In the genomic region with DNA sequence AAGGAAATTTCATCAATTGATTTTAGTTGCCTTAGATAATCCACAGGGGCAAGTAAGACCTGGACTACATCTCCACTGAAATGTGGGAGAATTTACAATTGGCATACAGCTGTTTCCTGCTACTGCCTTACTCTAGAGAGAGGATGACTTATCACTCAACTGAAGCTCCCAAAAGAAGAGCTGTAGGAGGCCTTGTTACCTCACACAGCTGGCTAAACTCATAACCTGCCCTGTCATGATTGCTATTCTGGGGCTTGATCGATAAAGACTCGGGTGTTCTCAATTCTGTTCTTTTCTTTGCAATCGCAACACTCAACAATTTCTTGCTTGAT, we compare ENCODE assay signal across 8 cellular contexts.
DNase-seq lines count a peak whose midpoint lies in the region; ATAC-seq and TF ChIP-seq lines count a peak whose summit lies in the region.

No MANE protein-coding gene starts in this region.

- H3K9ac ChIP-seq in DND-41 (ENCODE audit: low read depth, low read length), result peak overlapping the region; percentile 59

- no peaks in the 10 kb centered on the region for H3K36me3 Mint-ChIP-seq in mesothelial cell of epicardium

- peaks cover 87% of the 10 kb centered on the region for H3K4me1 ChIP-seq in DND-41 (ENCODE audit: insufficient read depth, low read length)

- intact Hi-C loops in Right ventricle myocardium superior (cut with DNase I), result no loop called here

- H3K27me3 Mint-ChIP-seq in mesothelial cell of epicardium (ENCODE audit: low read depth), result no peaks in the 10 kb centered on the region

- peak overlapping the region; percentile 93 for H3K27ac ChIP-seq in DND-41 (ENCODE audit: low read length)
- H3K27ac ChIP-seq in coronary artery, result no peak overlapping the region

- TF ChIP-seq CTCF in DND-41 (IDR thresholded peaks at IDR 0.05; ENCODE audit: borderline replicate concordance, extremely low read depth, low read length, poor library complexity, severe bottlenecking), result no peak
- no peak for TF ChIP-seq CTCF in coronary artery (IDR thresholded peaks at IDR 0.05)
- TF ChIP-seq CTCF in mesothelial cell of epicardium (IDR thresholded peaks at IDR 0.05; ENCODE audit: unreplicated experiment), result no peak

- no peaks in the 10 kb centered on the region for H4K20me1 ChIP-seq in DND-41 (ENCODE audit: insufficient read depth, low read length)

- no peaks in the 10 kb centered on the region for H3K9me3 Mint-ChIP-seq in mesothelial cell of epicardium

- H3K27ac Mint-ChIP-seq in mesothelial cell of epicardium, result no peak overlapping the region

- ATAC-seq in DND-41 (ENCODE audit: insufficient read depth, low read depth), result peak; percentile 32
- ATAC-seq in GM19395 (IDR thresholded peaks at IDR 0.05; ENCODE audit: unreplicated experiment), result peak; percentile 21
- peak; percentile 21 for ATAC-seq in HG03378 (IDR thresholded peaks at IDR 0.05; ENCODE audit: unreplicated experiment)
- ATAC-seq in Right ventricle myocardium superior (ENCODE audit: poor library complexity), result no peak

- H3K9me3 ChIP-seq in DND-41 (ENCODE audit: insufficient read depth, low read length, severe bottlenecking), result no peaks in the 10 kb centered on the region

- H2AFZ ChIP-seq in DND-41 (ENCODE audit: low read depth, low read length), result peak overlapping the region; percentile 75

- no peaks in the 10 kb centered on the region for H3K36me3 ChIP-seq in DND-41 (ENCODE audit: insufficient read depth, low read length)

- H3K27me3 ChIP-seq in DND-41 (ENCODE audit: insufficient read depth, low read length, poor library complexity), result no peaks in the 10 kb centered on the region

- H3K4me1 Mint-ChIP-seq in mesothelial cell of epicardium, result peaks cover 18% of the 10 kb centered on the region

- no peaks in the 10 kb centered on the region; the same call in 1 of the 2 replicates for H3K79me2 ChIP-seq in DND-41 (ENCODE audit: insufficient read depth, low read length)

- peak overlapping the region in 1 of 2 experiments; percentile 56; a peak in 2 of 4 replicates for H3K4me3 ChIP-seq in DND-41 (ENCODE audit: low read depth in 1 of 2, low read length in 2 of 2)
- peak overlapping the region; percentile 69 for H3K4me3 ChIP-seq in coronary artery

- no peak overlapping the region for H3K4me3 Mint-ChIP-seq in mesothelial cell of epicardium

- no peak for DNase-seq in DND-41
- no peak for DNase-seq in coronary artery (ENCODE audit: low spot score)
- DNase-seq in SK-N-DZ (ENCODE audit: low spot score), result no peak
- DNase-seq in mucosa of gallbladder (ENCODE audit: low spot score), result no peak
- DNase-seq in Right ventricle myocardium superior, result no peak
- DNase-seq in mesothelial cell of epicardium (ENCODE audit: low spot score in 2 of 2, unreplicated experiment in 2 of 2), result no peak

- peak overlapping the region; percentile 60 for H3K4me2 ChIP-seq in DND-41 (ENCODE audit: insufficient read depth, low read length)
